Comparison of ENCODE assay signal across 25 cellular contexts in genomic region chr5:140468188-140468587, GRCh38.
DNase-seq lines count a peak whose midpoint lies in the region; ATAC-seq and TF ChIP-seq lines count a peak whose summit lies in the region.
"Had no signal": no experiment of that assay in that cellular context is flagged by ENCODE, and none has a peak within 500 bp of the region (broad histone marks: within the 10 kb centered on the region; RNA-seq: fewer than 3 reads in every experiment).

No MANE protein-coding gene starts in this region.

- no peak for TF ChIP-seq POLR2A in gastroesophageal sphincter (IDR thresholded peaks at IDR 0.05)

- H3K9me3 ChIP-seq in right cardiac atrium (ENCODE audit: control insufficient read depth, low read length) (no peaks in the 10 kb centered on the region), skeletal muscle tissue (ENCODE audit: control insufficient read depth in 3 of 3, low read length in 3 of 3) (no peaks in the 10 kb centered on the region), gastroesophageal sphincter (no peaks in the 10 kb centered on the region)
- H3K9me3 ChIP-seq: A549; BLaER1 treated with 17β-estradiol and CSF1 and Interleukin-3, amounts not matched to agents 10 nM and 100 nM; heart right ventricle; SJCRH30; vagina had no signal

- H3K36me3 ChIP-seq in skeletal muscle tissue (ENCODE audit: control insufficient read depth in 3 of 3, insufficient read depth in 3 of 3, low read length in 3 of 3) (peaks cover 3 to 10% (median 9%) of the 10 kb centered on the region in 3 donors), gastroesophageal sphincter (peaks cover 0 to 61% of the 10 kb centered on the region in 2 donors)

- intact Hi-C loops in Right ventricle myocardium superior (cut with DNase I), result no loop called here
- intact Hi-C loops in cardiac septum (cut with DNase I), result no loop called here
- intact Hi-C loops in right cardiac atrium (cut with DNase I), result no loop called here

- H3K27me3 ChIP-seq in right cardiac atrium (ENCODE audit: control insufficient read depth, insufficient read depth) (no peaks in the 10 kb centered on the region), skeletal muscle tissue (ENCODE audit: control insufficient read depth in 3 of 3, insufficient read depth in 3 of 3, low read length in 3 of 3) (no peaks in the 10 kb centered on the region), gastroesophageal sphincter (no peaks in the 10 kb centered on the region)
- H3K27me3 ChIP-seq: BLaER1 treated with 17β-estradiol and CSF1 and Interleukin-3, amounts not matched to agents 10 nM and 100 nM; heart right ventricle; SJCRH30; vagina had no signal

- H3K4me3 ChIP-seq in right cardiac atrium (ENCODE audit: low read length) (no peak overlapping the region), skeletal muscle tissue (ENCODE audit: low read length in 3 of 3) (peak overlapping the region in 2 of 3 donors; percentile 1 to 6), gastroesophageal sphincter (no peak overlapping the region)
- H3K4me3 ChIP-seq: A549; BLaER1 treated with 17β-estradiol and CSF1 and Interleukin-3, amounts not matched to agents 10 nM and 100 nM; heart right ventricle; SJCRH30; vagina had no signal

- H3K27ac ChIP-seq in right cardiac atrium (ENCODE audit: low read length) (no peak overlapping the region), skeletal muscle tissue (ENCODE audit: low read depth, low read length) (no peak overlapping the region), gastroesophageal sphincter (no peak overlapping the region)
- H3K27ac ChIP-seq: A549; BLaER1 treated with 17β-estradiol and CSF1 and Interleukin-3, amounts not matched to agents 10 nM and 100 nM; heart right ventricle; SJCRH30; vagina had no signal

- ATAC-seq in Right ventricle myocardium superior (ENCODE audit: poor library complexity) (peak; percentile 79), right cardiac atrium (peak; percentile 63 to 75), gastroesophageal sphincter (no peak)
- ATAC-seq: A549; naive thymus-derived CD8-positive, alpha-beta T cell had no signal

- H3K4me1 ChIP-seq in right cardiac atrium (ENCODE audit: control insufficient read depth, insufficient read depth, low read length) (no peaks in the 10 kb centered on the region), skeletal muscle tissue (ENCODE audit: control insufficient read depth in 3 of 3, insufficient read depth in 3 of 3, low read length in 3 of 3) (peaks cover 2 to 3% (median 3%) of the 10 kb centered on the region in 3 donors), gastroesophageal sphincter (no peaks in the 10 kb centered on the region)
- H3K4me1 ChIP-seq: BLaER1 treated with 17β-estradiol and CSF1 and Interleukin-3, amounts not matched to agents 10 nM and 100 nM; SJCRH30; vagina had no signal

- WGBS in right cardiac atrium, result 67% methylated on average over 3 of the region's 3 CpGs
- 63 to 89% methylated on average over 2 to 3 of the region's 3 CpGs for WGBS in gastroesophageal sphincter (ENCODE audit: low coverage in 1 of 2), 2 donors

- TF ChIP-seq CTCF in gastroesophageal sphincter (IDR thresholded peaks at IDR 0.05), result no peak

- no peak overlapping the region for H3K9ac ChIP-seq in skeletal muscle tissue (ENCODE audit: low read depth in 1 of 3, low read length in 3 of 3)
- H3K9ac ChIP-seq: BLaER1 treated with 17β-estradiol and CSF1 and Interleukin-3, amounts not matched to agents 10 nM and 100 nM had no signal

- no peak for TF ChIP-seq EP300 in gastroesophageal sphincter (IDR thresholded peaks at IDR 0.05)

- DNase-seq in Right ventricle myocardium superior, result no peak
- no peak for DNase-seq in cardiac septum (ENCODE audit: low spot score)
- DNase-seq in astrocyte of the hippocampus (ENCODE audit: low read depth, low spot score), result peak; percentile 16
- no peak for DNase-seq in right cardiac atrium
- no peak for DNase-seq in activated CD4-positive, alpha-beta T cell treated with anti-CD3 and anti-CD28 coated beads, Interleukin-2, amount 50 U/mL, for 4 hours
- no peak for DNase-seq in activated CD8-positive, alpha-beta memory T cell treated with anti-CD3 and anti-CD28 coated beads, Interleukin-2, amount 50 U/mL, for 4 hours
- DNase-seq: activated CD4-positive, alpha-beta memory T cell treated with anti-CD3 and anti-CD28 coated beads, Interleukin-2, amount 10 ng/mL, durations not matched to agents 7 days and 5 days; activated naive CD8-positive, alpha-beta T cell treated with anti-CD3 and anti-CD28 coated beads, Interleukin-2, amount 10 ng/mL, durations not matched to agents 7 days and 5 days; activated T-cell treated with anti-CD3 and anti-CD28 coated beads, Interleukin-2, amount 50 U/mL, for 48 hours; DMS 273 treated with DMSO at 0.1 percent for 48 hours; effector memory CD4-positive, alpha-beta T cell; GDM1; heart right ventricle; immature natural killer cell; KG1; naive thymus-derived CD8-positive, alpha-beta T cell; NCI-H1105 treated with DMSO at 0.1 percent for 48 hours; NCI-H510A; SJCRH30; stimulated activated CD8-positive, alpha-beta memory T cell treated with anti-CD3 and anti-CD28 coated beads, Interleukin-4, amount 100 ng/mL, for 48 hours had no signal

Comparison
In these comparisons a context has a peak if more than half of its experiments do, and no peak if none do; other contexts are left out.
1. H3K4me3 ChIP-seq: peak in skeletal muscle tissue (2 of 3); none in right cardiac atrium (single experiment) and gastroesophageal sphincter (0 of 2).